15 cellular contexts compared by ENCODE assay signal in genomic region chr21:34552324-34553198, GRCh38. TPM values are rescaled to one million over a fixed set of nuclear protein-coding genes. Genes with fewer than 3 reads are reported as not detected.
DNase-seq lines count a peak whose midpoint lies in the region; ATAC-seq and TF ChIP-seq lines count a peak whose summit lies in the region.
"Had no signal": no experiment of that assay in that cellular context is flagged by ENCODE, and none has a peak within 500 bp of the region (broad histone marks: within the 10 kb centered on the region; RNA-seq: fewer than 3 reads in every experiment).

No MANE protein-coding gene starts in this region.

- 100% methylated on average over 1 of the region's 8 CpGs; no CpG with 5 or more reads in 1 of the 2 experiments for WGBS in IMR-90 (ENCODE audit: extremely low coverage in 2 of 2, insufficient read length in 1 of 2), 2 experiments

- intact Hi-C loops in IMR-90 (cut with micrococcal nuclease), result no loop called here
- intact Hi-C loops in cardiac septum (cut with DNase I), result no loop called here

- H3K27ac ChIP-seq in IMR-90 (ENCODE audit: insufficient read depth, low read length), result peak overlapping the region; percentile 81
- H3K27ac ChIP-seq: neutrophil had no signal

- peak overlapping the region; percentile 79 for H3K4me2 ChIP-seq in IMR-90 (ENCODE audit: low read depth, low read length)

- no peaks in the 10 kb centered on the region for H3K27me3 Mint-ChIP-seq in activated naive CD8-positive, alpha-beta T cell treated with anti-CD3 and anti-CD28 coated beads, Interleukin-2, amount 50 U/mL, for 24 hours
- H3K27me3 Mint-ChIP-seq in stimulated activated memory B cell treated with anti-CD40 and anti-IgM and Interleukin-4, amounts not matched to agents 10 μg/mL and 1 μg/mL and 100 μg/mL, for 72 hours, result no peaks in the 10 kb centered on the region
- H3K27me3 Mint-ChIP-seq: central memory CD8-positive, alpha-beta T cell had no signal

- H3K9me1 ChIP-seq in IMR-90 (ENCODE audit: insufficient read depth, low read length), result peaks cover 12% of the 10 kb centered on the region

- TF ChIP-seq CTCF in IMR-90 (conservative IDR thresholded peaks at IDR 0.05; ENCODE audit: low read depth, low read length) (no peak), fibroblast of pulmonary artery (IDR thresholded peaks at IDR 0.05; ENCODE audit: low read length, missing control alignments) (no peak)

- POLR2A ChIA-PET in IMR-90 (lab: Charles Lee; ENCODE audit: unreplicated experiment), result interaction anchor here (0.6 to 1.2 kb wide), 3 partner anchors 26 to 56 kb away, joined by 5 to 20 read pairs (median 6); no protein-coding TSS in a partner anchor

- H3K36me3 Mint-ChIP-seq in activated naive CD8-positive, alpha-beta T cell treated with anti-CD3 and anti-CD28 coated beads, Interleukin-2, amount 50 U/mL, for 24 hours (ENCODE audit: low read depth), result peaks cover 29% of the 10 kb centered on the region
- peaks cover 16% of the 10 kb centered on the region for H3K36me3 Mint-ChIP-seq in stimulated activated memory B cell treated with anti-CD40 and anti-IgM and Interleukin-4, amounts not matched to agents 10 μg/mL and 1 μg/mL and 100 μg/mL, for 72 hours

- peak overlapping the region; percentile 97 for H2BK120ac ChIP-seq in IMR-90 (ENCODE audit: low read depth, low read length)

- CTCF ChIA-PET in IMR-90 (lab: Yijun Ruan, JAX), result interaction anchor here (0.7 kb wide), 1 partner anchor 698 kb away, joined by 3 read pairs; no protein-coding TSS in a partner anchor

- H3K4me1 Mint-ChIP-seq in activated naive CD8-positive, alpha-beta T cell treated with anti-CD3 and anti-CD28 coated beads, Interleukin-2, amount 50 U/mL, for 24 hours, result peaks cover 33% of the 10 kb centered on the region
- no peaks in the 10 kb centered on the region for H3K4me1 Mint-ChIP-seq in stimulated activated memory B cell treated with anti-CD40 and anti-IgM and Interleukin-4, amounts not matched to agents 10 μg/mL and 1 μg/mL and 100 μg/mL, for 72 hours

- H2AFZ ChIP-seq in IMR-90 (replicated peaks; ENCODE audit: low read length, poor library complexity), result peak overlapping the region; percentile 80

- no peaks in the 10 kb centered on the region for H4K20me1 ChIP-seq in IMR-90 (ENCODE audit: insufficient read depth, low read length)

- in situ Hi-C loops in IMR-90 (cut with MboI; ENCODE audit: low sequenced_read_pairs), result no loop called here

- no peaks in the 10 kb centered on the region for H3K9me3 ChIP-seq in IMR-90 (ENCODE audit: control insufficient read depth, insufficient read depth, low read length)
- H3K9me3 ChIP-seq: neutrophil had no signal

- peak overlapping the region; percentile 92 for H2BK20ac ChIP-seq in IMR-90 (ENCODE audit: low read depth, low read length)

- H4K8ac ChIP-seq in IMR-90 (ENCODE audit: low read depth in 2 of 2, low read length in 2 of 2), result peak overlapping the region; percentile 76 to 94

- peak overlapping the region; percentile 65; the same call in 1 of the 2 replicates for H3K18ac ChIP-seq in IMR-90 (ENCODE audit: low read depth, low read length)

- H3K9me3 Mint-ChIP-seq in activated naive CD8-positive, alpha-beta T cell treated with anti-CD3 and anti-CD28 coated beads, Interleukin-2, amount 50 U/mL, for 24 hours, result peaks cover 29% of the 10 kb centered on the region
- peaks cover 8% of the 10 kb centered on the region for H3K9me3 Mint-ChIP-seq in stimulated activated memory B cell treated with anti-CD40 and anti-IgM and Interleukin-4, amounts not matched to agents 10 μg/mL and 1 μg/mL and 100 μg/mL, for 72 hours

- H3K27me3 ChIP-seq in IMR-90 (ENCODE audit: control insufficient read depth, insufficient read depth, low read length), result no peaks in the 10 kb centered on the region
- H3K27me3 ChIP-seq: neutrophil had no signal

- H4K91ac ChIP-seq in IMR-90 (ENCODE audit: insufficient read depth, low read depth, low read length), result peak overlapping the region; percentile 85

- H3K4me3 ChIP-seq in IMR-90 (ENCODE audit: insufficient read depth, low read depth, low read length) (peak overlapping the region; percentile 29), fibroblast of pulmonary artery (replicated peaks; ENCODE audit: low read depth, low read length) (peak overlapping the region; percentile 11)

- peak overlapping the region; percentile 96 for H2BK5ac ChIP-seq in IMR-90 (ENCODE audit: low read depth, low read length, poor library complexity, severe bottlenecking)

- no peak for TF ChIP-seq RAD21 in IMR-90 (IDR thresholded peaks at IDR 0.05; ENCODE audit: low read length)

- peak overlapping the region; percentile 96 for H3K4ac ChIP-seq in IMR-90 (ENCODE audit: low read depth, low read length)

- H3K56ac ChIP-seq in IMR-90 (ENCODE audit: extremely low read depth, insufficient read depth, low read length), result peak overlapping the region; percentile 92

- H4K5ac ChIP-seq in IMR-90 (ENCODE audit: low read depth, low read length), result peak overlapping the region; percentile 81

- no peak for DNase-seq in IMR-90
- no peak for DNase-seq in activated naive CD8-positive, alpha-beta T cell treated with anti-CD3 and anti-CD28 coated beads, Interleukin-2, amount 50 U/mL, for 24 hours
- DNase-seq in fibroblast of pulmonary artery (ENCODE audit: low read depth), result no peak
- DNase-seq in cardiac septum (ENCODE audit: low spot score), result no peak
- no peak for DNase-seq in stimulated activated CD4-positive, alpha-beta T cell treated with anti-CD3 and anti-CD28 coated beads, Interleukin-2, amount 100 ng/mL, for 48 hours
- no peak for DNase-seq in NCI-H2029 (lab: John Stamatoyannopoulos, UW)
- DNase-seq in NCI-H1105 (lab: John Stamatoyannopoulos, UW), result no peak
- DNase-seq: NCI-H1092 treated with DMSO at 0.1 percent for 48 hours; NCI-H526 treated with DMSO at 0.1 percent for 48 hours; SHP77 treated with DMSO at 0.1 percent for 48 hours; stimulated activated naive CD4-positive, alpha-beta T cell treated with Interleukin-2 at 50 U/mL for 16 hours had no signal

- ATAC-seq in IMR-90 (ENCODE audit: low read depth), result peak; percentile 50
- ATAC-seq in activated naive CD8-positive, alpha-beta T cell treated with anti-CD3 and anti-CD28 coated beads, Interleukin-2, amount 50 U/mL, for 24 hours, result no peak
- no peak for ATAC-seq in stimulated activated memory B cell treated with anti-CD40 and anti-IgM and Interleukin-4, amounts not matched to agents 10 μg/mL and 1 μg/mL and 100 μg/mL, for 72 hours

- H3K4me3 Mint-ChIP-seq in activated naive CD8-positive, alpha-beta T cell treated with anti-CD3 and anti-CD28 coated beads, Interleukin-2, amount 50 U/mL, for 24 hours, result no peak overlapping the region
- no peak overlapping the region for H3K4me3 Mint-ChIP-seq in stimulated activated memory B cell treated with anti-CD40 and anti-IgM and Interleukin-4, amounts not matched to agents 10 μg/mL and 1 μg/mL and 100 μg/mL, for 72 hours
- H3K4me3 Mint-ChIP-seq: central memory CD8-positive, alpha-beta T cell had no signal

- H2AK5ac ChIP-seq in IMR-90 (ENCODE audit: low read depth, low read length), result peak overlapping the region; percentile 92

- peak overlapping the region; percentile 90 for H3K23ac ChIP-seq in IMR-90 (ENCODE audit: low read depth, low read length)

- no peak for TF ChIP-seq POLR2A in IMR-90 (IDR thresholded peaks at IDR 0.05; ENCODE audit: low read depth, low read length)

- peak overlapping the region; percentile 63 for H3K27ac Mint-ChIP-seq in activated naive CD8-positive, alpha-beta T cell treated with anti-CD3 and anti-CD28 coated beads, Interleukin-2, amount 50 U/mL, for 24 hours
- peak overlapping the region; percentile 24 for H3K27ac Mint-ChIP-seq in stimulated activated memory B cell treated with anti-CD40 and anti-IgM and Interleukin-4, amounts not matched to agents 10 μg/mL and 1 μg/mL and 100 μg/mL, for 72 hours

- dilution Hi-C loops in IMR-90 (cut with HindIII; ENCODE audit: low sequenced_read_pairs, unreplicated experiment), result no loop called here

- H2BK15ac ChIP-seq in IMR-90 (ENCODE audit: low read depth, low read length), result peak overlapping the region; percentile 97

- no peaks in the 10 kb centered on the region for H3K36me3 ChIP-seq in IMR-90 (ENCODE audit: control insufficient read depth, insufficient read depth, low read length)
- H3K36me3 ChIP-seq: neutrophil had no signal

- peak overlapping the region; percentile 44 for H3K9ac ChIP-seq in IMR-90 (ENCODE audit: low read depth, low read length)

- peak overlapping the region; percentile 87 for H2AK9ac ChIP-seq in IMR-90 (replicated peaks; ENCODE audit: low read depth, low read length, poor library complexity)

- peaks cover 17 to 31% of the 10 kb centered on the region in 2 experiments for H3K79me1 ChIP-seq in IMR-90 (ENCODE audit: low read depth in 1 of 2, low read length in 2 of 2)

- H3K4me1 ChIP-seq in IMR-90 (ENCODE audit: control insufficient read depth, insufficient read depth, low read length), result peaks cover 10% of the 10 kb centered on the region

- peak overlapping the region; percentile 94 for H3K14ac ChIP-seq in IMR-90 (replicated peaks; ENCODE audit: low read depth, low read length)

- BruUV-seq in IMR-90 (replicated peaks; lab: Mats Ljungman, UMichigan), result no TSS peak

TF ChIP-seq in IMR-90, 13 proteins besides CTCF, POLR2A, EP300 and RAD21:
- TF ChIP-seq CEBPB (IDR thresholded peaks at IDR 0.05; ENCODE audit: low read depth, low read length) (0 out of 2 replicates have a peak, but pooled peaks have one; percentile 11), FOS (IDR thresholded peaks at IDR 0.05; ENCODE audit: low read depth, low read length) (no peak), SMC3 (IDR thresholded peaks at IDR 0.05; ENCODE audit: low read depth, low read length) (no peak), ELK1 (IDR thresholded peaks at IDR 0.05; ENCODE audit: borderline replicate concordance, low read depth, low read length) (no peak), BHLHE40 (IDR thresholded peaks at IDR 0.05; ENCODE audit: low read depth, low read length) (no peak)

RNA-seq across cellular contexts. Expression of gene KCNE1, which starts 40.6 kb away (rescaled TPM):
- total RNA-seq in IMR-90 (2012; rRNA removed) (0.83 and 0.90 TPM in 2 replicates), cardiac septum (17.7 TPM)
- 0.37 and 0.46 TPM in 2 replicates for polyA plus RNA-seq in IMR-90 (2012; rRNA removed)
- polyA plus RNA-seq in IMR-90 (2012; cell fraction: cytosol; rRNA removed), result 0.22 and 0.25 TPM in 2 replicates
- 0.92 and 1.2 TPM in 2 replicates for polyA plus RNA-seq in IMR-90 (2012; cell fraction: nucleus; rRNA removed; ENCODE audit: low replicate concordance)
- total RNA-seq: kidney epithelial cell had no signal
